14 cellular contexts compared by ENCODE assay signal in the genomic region with DNA sequence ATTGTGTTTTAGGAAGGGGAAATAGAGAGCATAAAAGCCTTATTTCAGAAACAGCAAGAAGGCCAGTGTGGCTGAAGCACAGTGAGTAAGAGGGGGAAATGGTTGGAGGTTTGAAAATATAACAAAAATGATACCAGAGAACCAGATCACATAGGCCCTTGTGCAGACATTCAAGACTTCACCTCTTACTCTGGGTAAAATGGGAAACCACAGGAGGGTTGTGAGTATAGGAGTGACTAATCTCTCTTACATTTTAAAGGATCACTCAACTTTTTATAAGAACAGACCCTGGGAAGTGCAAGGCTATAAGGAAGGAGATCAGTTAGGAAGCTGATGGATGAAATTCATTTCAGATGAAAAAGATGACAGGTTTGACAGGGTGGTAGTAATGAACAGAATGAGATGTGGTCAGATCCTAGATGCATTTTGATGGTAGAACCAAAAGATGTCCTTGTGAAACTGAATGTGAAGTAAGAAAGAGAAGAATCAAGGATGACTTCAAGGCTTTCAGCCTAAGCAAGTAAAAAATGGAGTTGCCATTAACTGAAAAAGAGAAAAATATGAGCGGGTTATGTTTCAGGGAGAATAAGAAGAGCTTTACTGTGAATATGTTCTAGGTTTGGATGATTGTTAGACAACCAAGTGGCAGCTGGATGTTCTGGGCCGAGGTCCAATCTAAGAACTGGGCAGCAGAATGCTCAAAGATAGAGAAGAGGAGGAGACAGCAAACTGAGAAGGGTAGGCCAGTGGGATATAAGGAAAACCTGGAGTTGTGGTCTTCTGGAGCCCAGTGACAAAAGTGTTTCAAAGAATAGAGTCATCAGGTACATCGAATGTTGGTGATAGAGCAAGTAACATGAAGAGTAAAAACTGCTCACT.
DNase-seq lines count a peak whose midpoint lies in the region; ATAC-seq and TF ChIP-seq lines count a peak whose summit lies in the region.
"Had no signal": no experiment of that assay in that cellular context is flagged by ENCODE, and none has a peak within 500 bp of the region (broad histone marks: within the 10 kb centered on the region; RNA-seq: fewer than 3 reads in every experiment).

No MANE protein-coding gene starts in this region.

- no peak overlapping the region for H2AFZ ChIP-seq in neural progenitor cell (replicated peaks)

- H3K4me1 Mint-ChIP-seq in neural progenitor cell, result no peaks in the 10 kb centered on the region
- H3K4me1 Mint-ChIP-seq: CD8-positive, alpha-beta memory T cell had no signal

- H3K4me2 ChIP-seq in neural progenitor cell, result no peak overlapping the region

- peaks cover 20% of the 10 kb centered on the region for H3K9me3 Mint-ChIP-seq in neural progenitor cell

- DNase-seq in AG10803 (ENCODE audit: low read depth) (peak; percentile 3), RWPE2 (ENCODE audit: low spot score) (no peak), inferior parietal cortex (ENCODE audit: extremely low spot score) (peak; percentile 43), mesenteric fat pad (ENCODE audit: low spot score) (no peak), neural progenitor cell (ENCODE audit: low spot score) (no peak), iPS-NIHi11 (ENCODE audit: low spot score) (no peak)
- DNase-seq in activated CD8-positive, alpha-beta memory T cell treated with anti-CD3 and anti-CD28 coated beads, Interleukin-2, amount 50 U/mL, for 4 hours, result no peak
- DNase-seq: activated CD4-positive, alpha-beta T cell treated with anti-CD3 and anti-CD28 coated beads, Interleukin-2, amount 50 U/mL, for 48 hours; CD8-positive, alpha-beta memory T cell; MG63; NCI-H69 had no signal

- ATAC-seq in GM21423 (IDR thresholded peaks at IDR 0.05; ENCODE audit: unreplicated experiment) (peak; percentile 58), RWPE2 (ENCODE audit: low read depth) (peak; percentile 29; the same call in 1 of the 3 replicates)

- H3F3A ChIP-seq in neural progenitor cell (ENCODE audit: low read depth), result peaks cover 6% of the 10 kb centered on the region

- H3K36me3 Mint-ChIP-seq in neural progenitor cell, result peaks cover 35% of the 10 kb centered on the region

- H3K36me3 ChIP-seq in RWPE2 (ENCODE audit: low read depth) (peaks cover 83% of the 10 kb centered on the region), neural progenitor cell (no peaks in the 10 kb centered on the region)

- no peaks in the 10 kb centered on the region for H3K79me2 ChIP-seq in neural progenitor cell (ENCODE audit: low read depth)

- TF ChIP-seq CTCF in AG10803 (conservative IDR thresholded peaks at IDR 0.05; ENCODE audit: low read length), result no peak
- no peak for TF ChIP-seq CTCF in RWPE2 (IDR thresholded peaks at IDR 0.05; ENCODE audit: poor library complexity, severe bottlenecking)
- TF ChIP-seq CTCF in neural progenitor cell (IDR thresholded peaks at IDR 0.05), result no peak

- no peak overlapping the region for H3K4me3 ChIP-seq in AG10803 (ENCODE audit: low read length)
- no peak overlapping the region for H3K4me3 ChIP-seq in RWPE2 (ENCODE audit: severe bottlenecking)
- no peak overlapping the region for H3K4me3 ChIP-seq in neural progenitor cell
- H3K4me3 ChIP-seq: lung, MG63, vagina had no signal

- no peaks in the 10 kb centered on the region for H4K20me1 ChIP-seq in neural progenitor cell (ENCODE audit: low read depth)

- no peaks in the 10 kb centered on the region for H3K27me3 Mint-ChIP-seq in neural progenitor cell (ENCODE audit: insufficient read depth, low read depth)

- H3K9me3 ChIP-seq in RWPE2 (ENCODE audit: severe bottlenecking), result peaks cover 16% of the 10 kb centered on the region
- H3K9me3 ChIP-seq in neural progenitor cell (ENCODE audit: low read depth), result peaks cover 10% of the 10 kb centered on the region

- H3K27me3 ChIP-seq in RWPE2 (ENCODE audit: insufficient read depth, poor library complexity, severe bottlenecking) (no peaks in the 10 kb centered on the region), neural progenitor cell (no peaks in the 10 kb centered on the region)
- H3K27me3 ChIP-seq: MG63, vagina had no signal

- H3K9ac ChIP-seq in neural progenitor cell, result no peak overlapping the region

- no peak overlapping the region for H3K27ac Mint-ChIP-seq in neural progenitor cell

- H3K27ac ChIP-seq in RWPE2 (ENCODE audit: poor library complexity, severe bottlenecking) (no peak overlapping the region), neural progenitor cell (no peak overlapping the region)
- H3K27ac ChIP-seq: vagina had no signal

- no peak overlapping the region for H3K4me3 Mint-ChIP-seq in neural progenitor cell
- H3K4me3 Mint-ChIP-seq: CD8-positive, alpha-beta memory T cell had no signal

- no peaks in the 10 kb centered on the region for H3K4me1 ChIP-seq in RWPE2 (ENCODE audit: insufficient read depth, poor library complexity, severe bottlenecking)
- H3K4me1 ChIP-seq in neural progenitor cell, result no peaks in the 10 kb centered on the region
- H3K4me1 ChIP-seq: vagina had no signal

Comparison
In these comparisons a context has a peak if more than half of its experiments do, and no peak if none do; other contexts are left out.
1. DNase-seq: peak in AG10803 (single experiment) and inferior parietal cortex (single experiment); none in RWPE2 (single experiment), mesenteric fat pad (single experiment), neural progenitor cell (single experiment), activated CD8-positive, alpha-beta memory T cell treated with anti-CD3 and anti-CD28 coated beads, Interleukin-2, amount 50 U/mL, for 4 hours (single experiment) and iPS-NIHi11 (single experiment).